ENCODE assay signal across 26 cellular contexts in the genomic region with DNA sequence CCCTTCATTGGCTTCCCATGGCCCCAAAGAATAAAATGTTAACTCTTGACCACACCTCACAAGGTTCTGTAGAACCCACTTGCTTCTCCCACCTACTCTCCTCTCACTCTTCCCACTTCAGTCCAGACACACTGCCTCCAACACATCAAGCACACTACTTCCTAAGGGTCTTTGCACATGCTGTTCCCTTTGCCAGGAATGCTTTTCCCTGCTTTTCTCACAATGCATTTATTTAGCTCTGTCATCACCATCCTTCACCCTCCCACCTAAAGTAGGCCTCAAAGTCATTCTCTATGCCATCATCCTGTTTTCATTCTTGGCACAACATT. TPM values are rescaled to one million over a fixed set of nuclear protein-coding genes. Genes with fewer than 3 reads are reported as not detected.
DNase-seq lines count a peak whose midpoint lies in the region; ATAC-seq, FAIRE-seq and TF ChIP-seq lines count a peak whose summit lies in the region.
"Had no signal": no experiment of that assay in that cellular context is flagged by ENCODE, and none has a peak within 500 bp of the region (broad histone marks: within the 10 kb centered on the region; RNA-seq: fewer than 3 reads in every experiment).

No MANE protein-coding gene starts in this region.

- H3K4me3 Mint-ChIP-seq in activated naive CD8-positive, alpha-beta T cell treated with anti-CD3 and anti-CD28 coated beads, Interleukin-2, amount 10 ng/mL, durations not matched to agents 7 days and 5 days: no peak overlapping the region
- no peak overlapping the region for H3K4me3 Mint-ChIP-seq in activated naive CD8-positive, alpha-beta T cell treated with anti-CD3 and anti-CD28 coated beads for 36 hours
- no peak overlapping the region for H3K4me3 Mint-ChIP-seq in astrocyte (ENCODE audit: unreplicated experiment)
- H3K4me3 Mint-ChIP-seq in CD14-positive monocyte: no peak overlapping the region

- no peak for FAIRE-seq in astrocyte (lab: Jason Lieb, UNC)
- FAIRE-seq: D721Med, GM18507 had no signal

- no peaks in the 10 kb centered on the region for H3K9me2 ChIP-seq in hepatocyte (replicated peaks; ENCODE audit: insufficient read depth)

- peak overlapping the region; percentile 65 for H3K27ac Mint-ChIP-seq in activated naive CD8-positive, alpha-beta T cell treated with anti-CD3 and anti-CD28 coated beads, Interleukin-2, amount 10 ng/mL, durations not matched to agents 7 days and 5 days
- H3K27ac Mint-ChIP-seq in activated naive CD8-positive, alpha-beta T cell treated with anti-CD3 and anti-CD28 coated beads for 36 hours: no peak overlapping the region
- H3K27ac Mint-ChIP-seq in astrocyte (ENCODE audit: unreplicated experiment) (peak overlapping the region; percentile 6), CD14-positive monocyte (no peak overlapping the region)
- H3K27ac Mint-ChIP-seq: H9 had no signal

- no peak for ATAC-seq in activated naive CD8-positive, alpha-beta T cell treated with anti-CD3 and anti-CD28 coated beads, Interleukin-2, amount 10 ng/mL, durations not matched to agents 7 days and 5 days (ENCODE audit: low read depth)

- H3K4me1 ChIP-seq in astrocyte (ENCODE audit: insufficient read depth, low read length): no peaks in the 10 kb centered on the region
- peaks cover 44% of the 10 kb centered on the region for H3K4me1 ChIP-seq in hepatocyte (ENCODE audit: insufficient read depth)
- H3K4me1 ChIP-seq: BE2C had no signal

- H3K4me3 ChIP-seq in astrocyte (ENCODE audit: insufficient read depth, low read depth, low read length): no peak overlapping the region
- H3K4me3 ChIP-seq in hepatocyte: no peak overlapping the region
- H3K4me3 ChIP-seq: PC-9 had no signal

- H3K9ac ChIP-seq in astrocyte (ENCODE audit: low read length): no peak overlapping the region
- H3K9ac ChIP-seq: KMS-11 had no signal

- H3K27me3 ChIP-seq in astrocyte (ENCODE audit: insufficient read depth, low read length) (peaks cover 62% of the 10 kb centered on the region), hepatocyte (peaks cover 13% of the 10 kb centered on the region)
- H3K27me3 ChIP-seq: BE2C had no signal

- peaks cover 7% of the 10 kb centered on the region for H3K36me3 Mint-ChIP-seq in activated naive CD8-positive, alpha-beta T cell treated with anti-CD3 and anti-CD28 coated beads, Interleukin-2, amount 10 ng/mL, durations not matched to agents 7 days and 5 days
- peaks cover 8% of the 10 kb centered on the region for H3K36me3 Mint-ChIP-seq in activated naive CD8-positive, alpha-beta T cell treated with anti-CD3 and anti-CD28 coated beads for 36 hours
- H3K36me3 Mint-ChIP-seq in astrocyte (ENCODE audit: low read depth, unreplicated experiment) (no peaks in the 10 kb centered on the region), CD14-positive monocyte (peaks cover 4 to 9% of the 10 kb centered on the region in 2 donors)

- H4K20me1 ChIP-seq in astrocyte (ENCODE audit: insufficient read depth, low read length): no peaks in the 10 kb centered on the region
- H4K20me1 ChIP-seq in hepatocyte (ENCODE audit: insufficient read depth, poor library complexity, severe bottlenecking): no peaks in the 10 kb centered on the region

- no peaks in the 10 kb centered on the region for H3K9me3 Mint-ChIP-seq in activated naive CD8-positive, alpha-beta T cell treated with anti-CD3 and anti-CD28 coated beads, Interleukin-2, amount 10 ng/mL, durations not matched to agents 7 days and 5 days
- no peaks in the 10 kb centered on the region for H3K9me3 Mint-ChIP-seq in activated naive CD8-positive, alpha-beta T cell treated with anti-CD3 and anti-CD28 coated beads for 36 hours
- peaks cover 5% of the 10 kb centered on the region for H3K9me3 Mint-ChIP-seq in astrocyte (ENCODE audit: unreplicated experiment)
- peaks cover 0 to 4% (median 0%) of the 10 kb centered on the region in 7 donors for H3K9me3 Mint-ChIP-seq in CD14-positive monocyte
- H3K9me3 Mint-ChIP-seq: H9 had no signal

- DNase-seq in activated naive CD8-positive, alpha-beta T cell treated with anti-CD3 and anti-CD28 coated beads, Interleukin-2, amount 10 ng/mL, durations not matched to agents 7 days and 5 days: no peak
- DNase-seq in activated naive CD8-positive, alpha-beta T cell treated with anti-CD3 and anti-CD28 coated beads for 36 hours: no peak
- no peak for DNase-seq in astrocyte (ENCODE audit: low read depth)
- DNase-seq in hepatocyte (ENCODE audit: low spot score): no peak
- DNase-seq in NCI-H1417 treated with DMSO at 0.1 percent for 48 hours (lab: John Stamatoyannopoulos, UW): no peak
- no peak for DNase-seq in CD14-positive monocyte (ENCODE audit: low spot score)
- no peak for DNase-seq in posterior cingulate gyrus
- DNase-seq: 8988T; ACHN; BE2C; H9; IMR-90; MM.1S; NCI-H1694; NCI-H2029 treated with DMSO at 0.1 percent for 48 hours; NCI-H446 treated with DMSO at 0.1 percent for 48 hours; NCI-H526; NCI-H82; NK-92 treated with Interleukin-12 subunit alpha and Interleukin-12 subunit beta, amount 100 ng/mL, for 24 hours; PC-9; Right ventricle myocardium superior had no signal

- no peak overlapping the region for H3K27ac ChIP-seq in astrocyte (ENCODE audit: low read depth, low read length)
- peak overlapping the region; percentile 63 for H3K27ac ChIP-seq in hepatocyte
- H3K27ac ChIP-seq: KMS-11, PC-9 had no signal

- POLR2A ChIA-PET in activated naive CD8-positive, alpha-beta T cell treated with anti-CD3 and anti-CD28 coated beads, Interleukin-2, amount 10 ng/mL, durations not matched to agents 7 days and 5 days (lab: Charles Lee): no interaction called here

- no peak overlapping the region for H3K4me2 ChIP-seq in astrocyte (ENCODE audit: low read length)
- H3K4me2 ChIP-seq in hepatocyte: peak overlapping the region; percentile 43
- H3K4me2 ChIP-seq: KMS-11, PC-9 had no signal

- H3K27me3 Mint-ChIP-seq in activated naive CD8-positive, alpha-beta T cell treated with anti-CD3 and anti-CD28 coated beads, Interleukin-2, amount 10 ng/mL, durations not matched to agents 7 days and 5 days: peaks cover 13% of the 10 kb centered on the region
- no peaks in the 10 kb centered on the region for H3K27me3 Mint-ChIP-seq in activated naive CD8-positive, alpha-beta T cell treated with anti-CD3 and anti-CD28 coated beads for 36 hours
- H3K27me3 Mint-ChIP-seq in astrocyte (ENCODE audit: low read depth, unreplicated experiment) (peaks cover 17% of the 10 kb centered on the region), CD14-positive monocyte (ENCODE audit: low read depth in 3 of 3) (peaks cover 0 to 4% (median 4%) of the 10 kb centered on the region in 3 donors)

- intact Hi-C loops in CD14-positive monocyte (cut with micrococcal nuclease) (no loop called here), posterior cingulate gyrus (cut with DNase I) (no loop called here)

- H3K36me3 ChIP-seq in astrocyte (ENCODE audit: insufficient read depth, low read length): no peaks in the 10 kb centered on the region
- H3K36me3 ChIP-seq in hepatocyte (replicated peaks; ENCODE audit: insufficient read depth, low read depth): no peaks in the 10 kb centered on the region
- H3K36me3 ChIP-seq: BE2C had no signal

- H3K9me3 ChIP-seq in astrocyte (ENCODE audit: insufficient read depth, low read depth, low read length) (no peaks in the 10 kb centered on the region), hepatocyte (ENCODE audit: low read depth) (no peaks in the 10 kb centered on the region)
- H3K9me3 ChIP-seq: BE2C had no signal

- H3K79me2 ChIP-seq in astrocyte (ENCODE audit: insufficient read depth, low read length) (no peaks in the 10 kb centered on the region), hepatocyte (no peaks in the 10 kb centered on the region)

- peaks cover 17% of the 10 kb centered on the region for H3K4me1 Mint-ChIP-seq in activated naive CD8-positive, alpha-beta T cell treated with anti-CD3 and anti-CD28 coated beads, Interleukin-2, amount 10 ng/mL, durations not matched to agents 7 days and 5 days
- peaks cover 3% of the 10 kb centered on the region for H3K4me1 Mint-ChIP-seq in activated naive CD8-positive, alpha-beta T cell treated with anti-CD3 and anti-CD28 coated beads for 36 hours
- H3K4me1 Mint-ChIP-seq in astrocyte (ENCODE audit: low read depth, unreplicated experiment): peaks cover 34% of the 10 kb centered on the region
- H3K4me1 Mint-ChIP-seq in CD14-positive monocyte: peaks cover 5% of the 10 kb centered on the region

- H2AFZ ChIP-seq in astrocyte (ENCODE audit: low read depth, low read length) (no peak overlapping the region), hepatocyte (no peak overlapping the region)
- H2AFZ ChIP-seq: PC-9 had no signal

- TF ChIP-seq CTCF in astrocyte (IDR thresholded peaks at IDR 0.05; ENCODE audit: insufficient read depth, low read depth, low read length): no peak
- TF ChIP-seq CTCF in hepatocyte (IDR thresholded peaks at IDR 0.05; ENCODE audit: poor library complexity): no peak
- no peak for TF ChIP-seq CTCF in CD14-positive monocyte (IDR thresholded peaks at IDR 0.05)

RNA-seq across cellular contexts. Expression of a gene that starts 7.9 kb away (rescaled TPM):
- total RNA-seq in activated naive CD8-positive, alpha-beta T cell treated with anti-CD3 and anti-CD28 coated beads, Interleukin-2, amount 10 ng/mL, durations not matched to agents 7 days and 5 days: not detected
- total RNA-seq in activated naive CD8-positive, alpha-beta T cell treated with anti-CD3 and anti-CD28 coated beads for 36 hours: not detected
- total RNA-seq in astrocyte (0.52 and 1.3 TPM in 2 replicates), hepatocyte (not detected in 2 replicates)
- polyA plus RNA-seq in hepatocyte (not detected in 2 replicates), CD14-positive monocyte (not detected)
- total RNA-seq: H9, IMR-90, PC-9, Right ventricle myocardium superior, RPMI7951, SK-MEL-5 had no signal
- polyA plus RNA-seq: IMR-90 had no signal

RNA-seq across cellular contexts. Expression of a gene that starts 16.5 kb away (rescaled TPM):
- 1 to 10 TPM; 9.2 to 9.4 TPM for total RNA-seq in activated naive CD8-positive, alpha-beta T cell treated with anti-CD3 and anti-CD28 coated beads, Interleukin-2, amount 10 ng/mL, durations not matched to agents 7 days and 5 days
- total RNA-seq in activated naive CD8-positive, alpha-beta T cell treated with anti-CD3 and anti-CD28 coated beads for 36 hours: 1 to 10 TPM; 4.6 to 5.1 TPM
- total RNA-seq in astrocyte (1.5 and 2.0 TPM in 2 replicates), hepatocyte (1.1 and 2.4 TPM in 2 replicates)
- polyA plus RNA-seq in hepatocyte (5.6 and 6.1 TPM in 2 replicates), CD14-positive monocyte (1 to 10 TPM; 1.1 to 1.9 TPM)

RNA-seq across cellular contexts. Expression of a gene that starts 31.7 kb away (rescaled TPM):
- 100 to 1,000 TPM; 428 to 433 TPM for total RNA-seq in activated naive CD8-positive, alpha-beta T cell treated with anti-CD3 and anti-CD28 coated beads, Interleukin-2, amount 10 ng/mL, durations not matched to agents 7 days and 5 days
- total RNA-seq in activated naive CD8-positive, alpha-beta T cell treated with anti-CD3 and anti-CD28 coated beads for 36 hours: 100 to 1,000 TPM; 232 to 240 TPM
- total RNA-seq in astrocyte (0.79 and 1.1 TPM in 2 replicates), hepatocyte (0.32 TPM in 1 of 2 replicates, not detected in the other)
- polyA plus RNA-seq in hepatocyte (0.86 and 2.9 TPM in 2 replicates), CD14-positive monocyte (1,000 to 10,000 TPM; 1,536 to 1,874 TPM)
- total RNA-seq: H9, IMR-90, PC-9 had no signal

RNA-seq across cellular contexts. Expression of a gene that starts 36.0 kb away (rescaled TPM):
- total RNA-seq in activated naive CD8-positive, alpha-beta T cell treated with anti-CD3 and anti-CD28 coated beads, Interleukin-2, amount 10 ng/mL, durations not matched to agents 7 days and 5 days: not detected
- total RNA-seq in activated naive CD8-positive, alpha-beta T cell treated with anti-CD3 and anti-CD28 coated beads for 36 hours: not detected
- not detected in 2 replicates for total RNA-seq in astrocyte
- not detected in 2 replicates for total RNA-seq in hepatocyte
- not detected in 2 replicates for polyA plus RNA-seq in hepatocyte
- not detected for polyA plus RNA-seq in CD14-positive monocyte
- total RNA-seq: H9, IMR-90, PC-9, Right ventricle myocardium superior, RPMI7951, SK-MEL-5 had no signal
- polyA plus RNA-seq: IMR-90 had no signal

RNA-seq across cellular contexts. Expression of a gene that starts 38.1 kb away (rescaled TPM):
- 10 to 100 TPM; 47.8 to 51.3 TPM for total RNA-seq in activated naive CD8-positive, alpha-beta T cell treated with anti-CD3 and anti-CD28 coated beads, Interleukin-2, amount 10 ng/mL, durations not matched to agents 7 days and 5 days
- 10 to 100 TPM; 36.2 to 36.5 TPM for total RNA-seq in activated naive CD8-positive, alpha-beta T cell treated with anti-CD3 and anti-CD28 coated beads for 36 hours
- 95.0 and 98.6 TPM in 2 replicates for total RNA-seq in astrocyte
- 39.2 and 54.8 TPM in 2 replicates for total RNA-seq in hepatocyte
- 61.0 and 66.5 TPM in 2 replicates for polyA plus RNA-seq in hepatocyte
- 1 to 10 TPM; 4.5 to 5.6 TPM for polyA plus RNA-seq in CD14-positive monocyte

Comparison
In these comparisons a context has a peak if more than half of its experiments do, and no peak if none do; other contexts are left out.
1. H3K27ac Mint-ChIP-seq: peak in activated naive CD8-positive, alpha-beta T cell treated with anti-CD3 and anti-CD28 coated beads, Interleukin-2, amount 10 ng/mL, durations not matched to agents 7 days and 5 days (single experiment) and astrocyte (single experiment); none in activated naive CD8-positive, alpha-beta T cell treated with anti-CD3 and anti-CD28 coated beads for 36 hours (single experiment) and CD14-positive monocyte (0 of 7).
2. RNA of a gene that starts 31.7 kb away (total RNA-seq): 428 to 433 TPM in activated naive CD8-positive, alpha-beta T cell treated with anti-CD3 and anti-CD28 coated beads, Interleukin-2, amount 10 ng/mL, durations not matched to agents 7 days and 5 days and 232 to 240 TPM in activated naive CD8-positive, alpha-beta T cell treated with anti-CD3 and anti-CD28 coated beads for 36 hours; 0.79 to 1.1 TPM in astrocyte and 0.32 TPM in hepatocyte; every median in the first group is over 100 times any median in the second.